1 cellular context compared by ENCODE assay signal in the genomic region with DNA sequence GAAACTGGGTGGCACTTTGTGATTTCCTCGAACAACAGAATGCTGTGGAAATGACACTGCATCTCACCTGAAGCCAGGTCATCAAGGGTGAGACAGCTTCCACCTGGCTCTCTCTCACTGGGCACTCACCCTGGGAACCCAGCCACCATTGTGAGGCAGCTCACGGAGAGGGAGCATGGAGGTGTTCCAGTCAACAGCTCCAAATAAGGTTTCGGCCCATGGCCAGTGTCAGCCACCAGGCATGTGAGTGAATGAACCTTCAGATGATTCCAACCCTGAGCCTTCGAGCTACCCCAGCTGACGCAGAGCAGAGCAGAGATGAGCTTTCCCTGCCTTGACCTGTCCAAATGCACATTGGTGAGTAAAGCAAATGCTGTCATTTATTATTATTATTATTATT.
TF ChIP-seq lines count a peak whose summit lies in the region.

No MANE protein-coding gene starts in this region.

TF ChIP-seq in GM23338, 12 proteins besides CTCF, POLR2A, EP300 and RAD21 (continued from another document):
- TF ChIP-seq, protein P1, sequence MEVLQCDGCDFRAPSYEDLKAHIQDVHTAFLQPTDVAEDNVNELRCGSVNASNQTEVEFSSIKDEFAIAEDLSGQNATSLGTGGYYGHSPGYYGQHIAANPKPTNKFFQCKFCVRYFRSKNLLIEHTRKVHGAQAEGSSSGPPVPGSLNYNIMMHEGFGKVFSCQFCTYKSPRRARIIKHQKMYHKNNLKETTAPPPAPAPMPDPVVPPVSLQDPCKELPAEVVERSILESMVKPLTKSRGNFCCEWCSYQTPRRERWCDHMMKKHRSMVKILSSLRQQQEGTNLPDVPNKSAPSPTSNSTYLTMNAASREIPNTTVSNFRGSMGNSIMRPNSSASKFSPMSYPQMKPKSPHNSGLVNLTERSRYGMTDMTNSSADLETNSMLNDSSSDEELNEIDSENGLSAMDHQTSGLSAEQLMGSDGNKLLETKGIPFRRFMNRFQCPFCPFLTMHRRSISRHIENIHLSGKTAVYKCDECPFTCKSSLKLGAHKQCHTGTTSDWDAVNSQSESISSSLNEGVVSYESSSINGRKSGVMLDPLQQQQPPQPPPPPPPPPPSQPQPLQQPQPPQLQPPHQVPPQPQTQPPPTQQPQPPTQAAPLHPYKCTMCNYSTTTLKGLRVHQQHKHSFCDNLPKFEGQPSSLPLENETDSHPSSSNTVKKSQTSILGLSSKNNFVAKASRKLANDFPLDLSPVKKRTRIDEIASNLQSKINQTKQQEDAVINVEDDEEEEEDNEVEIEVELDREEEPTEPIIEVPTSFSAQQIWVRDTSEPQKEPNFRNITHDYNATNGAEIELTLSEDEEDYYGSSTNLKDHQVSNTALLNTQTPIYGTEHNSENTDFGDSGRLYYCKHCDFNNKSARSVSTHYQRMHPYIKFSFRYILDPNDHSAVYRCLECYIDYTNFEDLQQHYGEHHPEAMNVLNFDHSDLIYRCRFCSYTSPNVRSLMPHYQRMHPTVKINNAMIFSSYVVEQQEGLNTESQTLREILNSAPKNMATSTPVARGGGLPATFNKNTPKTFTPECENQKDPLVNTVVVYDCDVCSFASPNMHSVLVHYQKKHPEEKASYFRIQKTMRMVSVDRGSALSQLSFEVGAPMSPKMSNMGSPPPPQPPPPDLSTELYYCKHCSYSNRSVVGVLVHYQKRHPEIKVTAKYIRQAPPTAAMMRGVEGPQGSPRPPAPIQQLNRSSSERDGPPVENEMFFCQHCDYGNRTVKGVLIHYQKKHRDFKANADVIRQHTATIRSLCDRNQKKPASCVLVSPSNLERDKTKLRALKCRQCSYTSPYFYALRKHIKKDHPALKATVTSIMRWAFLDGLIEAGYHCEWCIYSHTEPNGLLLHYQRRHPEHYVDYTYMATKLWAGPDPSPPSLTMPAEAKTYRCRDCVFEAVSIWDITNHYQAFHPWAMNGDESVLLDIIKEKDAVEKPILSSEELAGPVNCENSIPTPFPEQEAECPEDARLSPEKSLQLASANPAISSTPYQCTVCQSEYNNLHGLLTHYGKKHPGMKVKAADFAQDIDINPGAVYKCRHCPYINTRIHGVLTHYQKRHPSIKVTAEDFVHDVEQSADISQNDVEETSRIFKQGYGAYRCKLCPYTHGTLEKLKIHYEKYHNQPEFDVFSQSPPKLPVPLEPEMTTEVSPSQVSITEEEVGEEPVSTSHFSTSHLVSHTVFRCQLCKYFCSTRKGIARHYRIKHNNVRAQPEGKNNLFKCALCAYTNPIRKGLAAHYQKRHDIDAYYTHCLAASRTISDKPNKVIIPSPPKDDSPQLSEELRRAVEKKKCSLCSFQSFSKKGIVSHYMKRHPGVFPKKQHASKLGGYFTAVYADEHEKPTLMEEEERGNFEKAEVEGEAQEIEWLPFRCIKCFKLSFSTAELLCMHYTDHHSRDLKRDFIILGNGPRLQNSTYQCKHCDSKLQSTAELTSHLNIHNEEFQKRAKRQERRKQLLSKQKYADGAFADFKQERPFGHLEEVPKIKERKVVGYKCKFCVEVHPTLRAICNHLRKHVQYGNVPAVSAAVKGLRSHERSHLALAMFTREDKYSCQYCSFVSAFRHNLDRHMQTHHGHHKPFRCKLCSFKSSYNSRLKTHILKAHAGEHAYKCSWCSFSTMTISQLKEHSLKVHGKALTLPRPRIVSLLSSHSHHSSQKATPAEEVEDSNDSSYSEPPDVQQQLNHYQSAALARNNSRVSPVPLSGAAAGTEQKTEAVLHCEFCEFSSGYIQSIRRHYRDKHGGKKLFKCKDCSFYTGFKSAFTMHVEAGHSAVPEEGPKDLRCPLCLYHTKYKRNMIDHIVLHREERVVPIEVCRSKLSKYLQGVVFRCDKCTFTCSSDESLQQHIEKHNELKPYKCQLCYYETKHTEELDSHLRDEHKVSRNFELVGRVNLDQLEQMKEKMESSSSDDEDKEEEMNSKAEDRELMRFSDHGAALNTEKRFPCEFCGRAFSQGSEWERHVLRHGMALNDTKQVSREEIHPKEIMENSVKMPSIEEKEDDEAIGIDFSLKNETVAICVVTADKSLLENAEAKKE (CRISPR knock-in tag; IDR thresholded peaks at IDR 0.05), result no peak
TF ChIP-seq in GM23338: peak in this region for 0.
